8 cellular contexts compared by ENCODE assay signal in the genomic region with DNA sequence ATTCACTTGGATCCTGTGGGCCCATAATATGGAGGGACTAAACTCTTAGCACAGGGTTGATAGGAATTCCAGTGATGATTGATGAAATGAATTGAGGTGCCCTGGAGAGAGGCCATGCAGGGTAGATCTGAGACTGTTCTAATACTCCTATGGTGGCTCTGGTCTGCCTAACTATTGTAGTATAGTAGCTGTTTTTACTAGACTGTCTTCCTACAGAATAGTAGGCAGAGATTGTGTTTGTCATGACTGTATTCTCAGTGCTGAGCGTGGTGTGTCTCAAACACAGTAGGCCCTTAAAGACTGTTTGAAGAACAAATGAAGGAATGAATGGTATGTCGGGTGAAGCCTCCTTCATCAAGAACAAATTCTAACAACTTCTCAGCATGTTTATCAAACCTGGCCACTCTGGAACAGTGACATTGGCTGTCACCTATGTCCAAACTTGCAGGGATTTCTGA.
DNase-seq lines count a peak whose midpoint lies in the region; ATAC-seq and TF ChIP-seq lines count a peak whose summit lies in the region.

No MANE protein-coding gene starts in this region.

- DNase-seq in renal cortical epithelial cell (ENCODE audit: low read depth) (peak; percentile 25), GM20000 (ENCODE audit: low spot score) (no peak), NCI-H2196 treated with DMSO at 0.1 percent for 48 hours (lab: John Stamatoyannopoulos, UW; ENCODE audit: unreplicated experiment) (no peak), NCI-H345 treated with DMSO at 0.1 percent for 48 hours (lab: John Stamatoyannopoulos, UW; ENCODE audit: unreplicated experiment) (no peak), CD1c-positive myeloid dendritic cell (ENCODE audit: extremely low spot score) (no peak)

- no peak for TF ChIP-seq CTCF in GM20000 (IDR thresholded peaks at IDR 0.05; ENCODE audit: extremely low read depth, missing control alignments)

- peak; percentile 11 for ATAC-seq in GM19438 (IDR thresholded peaks at IDR 0.05; ENCODE audit: low read depth, unreplicated experiment)
- peak; percentile 1 for ATAC-seq in HG03196 (IDR thresholded peaks at IDR 0.05; ENCODE audit: unreplicated experiment)
- ATAC-seq in esophagus mucosa: peak; percentile 11
